14 cellular contexts compared by ENCODE assay signal in the genomic region with DNA sequence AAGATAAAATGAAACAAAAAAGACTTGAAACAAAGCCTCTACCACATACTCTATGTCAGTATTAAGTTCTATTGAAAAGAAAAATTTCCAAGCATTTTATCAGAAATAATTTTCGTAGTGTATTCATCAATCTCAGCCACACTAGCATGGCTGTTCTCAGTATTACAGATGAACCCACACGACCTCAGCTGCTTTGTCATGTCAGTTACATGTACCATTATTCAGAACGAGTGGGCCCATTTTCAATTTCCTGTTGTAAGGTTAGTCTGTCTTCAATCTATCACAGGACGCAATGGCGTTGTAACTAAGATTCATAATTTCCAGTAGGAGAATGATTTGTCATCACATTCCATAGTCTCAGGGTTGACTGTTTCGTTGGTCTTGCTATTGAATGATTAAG.
"Had no signal": no experiment of that assay in that cellular context is flagged by ENCODE, and none has a peak within 500 bp of the region (broad histone marks: within the 10 kb centered on the region; RNA-seq: fewer than 3 reads in every experiment).

No MANE protein-coding gene starts in this region.

- H3K4me3 ChIP-seq: left lung, spleen, suprapubic skin, transverse colon, vagina had no signal

- H3K4me1 ChIP-seq: transverse colon had no signal

- H3K9me3 ChIP-seq: left lung, spleen, suprapubic skin, transverse colon, vagina had no signal

- H3K36me3 ChIP-seq: left lung, suprapubic skin, transverse colon, vagina had no signal

- H3K4me3 Mint-ChIP-seq: nephron progenitor cell had no signal

- H3K27ac ChIP-seq: left lung, spleen, suprapubic skin, transverse colon, vagina had no signal

- H3K27me3 ChIP-seq: left lung, spleen, suprapubic skin, transverse colon, vagina had no signal

- ATAC-seq: left lung had no signal

- DNase-seq: aorta; cerebellar nuclear complex; cortex of kidney; kidney; left lung; nephron progenitor cell; retina; spleen; stimulated activated CD8-positive, alpha-beta memory T cell treated with anti-CD3 and anti-CD28 coated beads, Interleukin-4, amount 100 ng/mL, for 48 hours; stimulated activated naive CD4-positive, alpha-beta T cell treated with Interleukin-2 at 50 U/mL for 16 hours; SW 1271; transverse colon had no signal
